In the genomic region with DNA sequence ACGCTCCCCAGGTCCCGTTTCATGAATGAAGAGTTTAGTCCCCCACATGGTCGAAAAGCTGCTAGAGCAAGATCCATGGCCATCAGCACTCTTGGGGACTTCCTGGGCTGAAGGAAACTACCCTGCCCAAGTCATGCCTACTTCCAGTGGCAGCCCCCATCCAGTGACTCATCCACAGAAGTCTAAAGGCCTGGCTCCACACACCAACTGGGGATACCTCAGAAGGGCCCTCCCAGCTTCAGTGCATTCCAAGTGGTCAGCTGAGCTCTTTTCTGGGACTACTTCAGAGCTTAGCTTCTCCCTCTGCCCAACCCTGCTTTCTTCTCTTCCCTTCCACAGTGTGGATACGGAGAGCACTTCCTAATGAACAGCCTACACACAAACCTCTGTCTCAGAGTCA, we compare ENCODE assay signal across 14 cellular contexts.
DNase-seq lines count a peak whose midpoint lies in the region; ATAC-seq and TF ChIP-seq lines count a peak whose summit lies in the region.
"Had no signal": no experiment of that assay in that cellular context is flagged by ENCODE, and none has a peak within 500 bp of the region (broad histone marks: within the 10 kb centered on the region; RNA-seq: fewer than 3 reads in every experiment).

No MANE protein-coding gene starts in this region.

- TF ChIP-seq CTCF in cardiac fibroblast (IDR thresholded peaks at IDR 0.05; ENCODE audit: low read depth, low read length) (no peak), lower lobe of right lung (IDR thresholded peaks at IDR 0.05) (no peak), heart left ventricle (IDR thresholded peaks at IDR 0.05) (no peak)

- H3K4me1 ChIP-seq in lower lobe of right lung, result peaks cover 77% of the 10 kb centered on the region
- peaks cover 0 to 54% (median 9%) of the 10 kb centered on the region in 12 donors for H3K4me1 ChIP-seq in heart left ventricle

- TF ChIP-seq POLR2A in heart left ventricle (IDR thresholded peaks at IDR 0.05), result no peak

- H3K27me3 ChIP-seq in MG63 (no peaks in the 10 kb centered on the region), lower lobe of right lung (ENCODE audit: low read depth) (no peaks in the 10 kb centered on the region), heart left ventricle (no peaks in the 10 kb centered on the region)
- H3K27me3 ChIP-seq: esophagus squamous epithelium, pancreas had no signal

- no peaks in the 10 kb centered on the region for H3K9me3 ChIP-seq in MG63
- H3K9me3 ChIP-seq in lower lobe of right lung, result no peaks in the 10 kb centered on the region
- no peaks in the 10 kb centered on the region for H3K9me3 ChIP-seq in heart left ventricle
- H3K9me3 ChIP-seq: esophagus squamous epithelium, pancreas had no signal

- H3K36me3 ChIP-seq in MG63 (no peaks in the 10 kb centered on the region), lower lobe of right lung (no peaks in the 10 kb centered on the region), heart left ventricle (no peaks in the 10 kb centered on the region)
- H3K36me3 ChIP-seq: esophagus squamous epithelium, pancreas had no signal

- intact Hi-C loops in lower lobe of right lung (cut with DNase I) (no loop called here), heart left ventricle (cut with DNase I) (loop anchor here in 9 of 10 donors (5.0 to 10.0 kb wide), 9 partner anchors 81 to 443 kb away; partner anchors contain the start of genes RTN4 (in 2 of the 9) and EML6 (in 1 of the 9))

- 92 to 96% (median 94%) methylated on average over 4 of the region's 4 CpGs for WGBS in heart left ventricle, 4 donors

- peak overlapping the region; percentile 18 for H3K27ac ChIP-seq in lower lobe of right lung
- peak overlapping the region in 2 of 12 donors; percentile 9 to 34 for H3K27ac ChIP-seq in heart left ventricle

- H3K4me3 ChIP-seq in MG63, result no peak overlapping the region
- no peak overlapping the region for H3K4me3 ChIP-seq in cardiac fibroblast (replicated peaks in 1 of 2; ENCODE audit: low read depth in 2 of 2, low read length in 2 of 2)
- no peak overlapping the region for H3K4me3 ChIP-seq in lower lobe of right lung
- H3K4me3 ChIP-seq in heart left ventricle, result no peak overlapping the region
- H3K4me3 ChIP-seq: esophagus squamous epithelium, pancreas had no signal

- ATAC-seq in lower lobe of right lung, result peak; percentile 33 to 40
- no peak for ATAC-seq in GM18520 (IDR thresholded peaks at IDR 0.05; ENCODE audit: unreplicated experiment)
- no peak for ATAC-seq in GM18861 (IDR thresholded peaks at IDR 0.05; ENCODE audit: unreplicated experiment)
- no peak for ATAC-seq in heart left ventricle
- ATAC-seq: pancreas had no signal

- DNase-seq in AG20443 (ENCODE audit: low spot score), result peak; percentile 78
- peak; percentile 81 for DNase-seq in MG63
- DNase-seq in cardiac fibroblast (ENCODE audit: low read depth in 2 of 2), result peak; percentile 60 to 66
- DNase-seq in lower lobe of right lung, result no peak
- DNase-seq in SKM-1 (lab: John Stamatoyannopoulos, UW; ENCODE audit: unreplicated experiment), result no peak
- DNase-seq in heart left ventricle, result no peak
- DNase-seq: activated CD8-positive, alpha-beta memory T cell treated with anti-CD3 and anti-CD28 coated beads, Interleukin-2, amount 50 U/mL, for 4 hours; esophagus squamous epithelium; GDM1; NCI-H2029; OCI-M1; pancreas had no signal

Comparison
In these comparisons a context has a peak if more than half of its experiments do, and no peak if none do; other contexts are left out.
1. DNase-seq: peak in AG20443 (single experiment), MG63 (single experiment) and cardiac fibroblast (2 of 2); none in lower lobe of right lung (single experiment), SKM-1 (single experiment) and heart left ventricle (0 of 5).
2. ATAC-seq: peak in lower lobe of right lung (2 of 2); none in GM18520 (single experiment), GM18861 (single experiment) and heart left ventricle (0 of 4).